ENCODE assay signal across 11 cellular contexts in the genomic region with DNA sequence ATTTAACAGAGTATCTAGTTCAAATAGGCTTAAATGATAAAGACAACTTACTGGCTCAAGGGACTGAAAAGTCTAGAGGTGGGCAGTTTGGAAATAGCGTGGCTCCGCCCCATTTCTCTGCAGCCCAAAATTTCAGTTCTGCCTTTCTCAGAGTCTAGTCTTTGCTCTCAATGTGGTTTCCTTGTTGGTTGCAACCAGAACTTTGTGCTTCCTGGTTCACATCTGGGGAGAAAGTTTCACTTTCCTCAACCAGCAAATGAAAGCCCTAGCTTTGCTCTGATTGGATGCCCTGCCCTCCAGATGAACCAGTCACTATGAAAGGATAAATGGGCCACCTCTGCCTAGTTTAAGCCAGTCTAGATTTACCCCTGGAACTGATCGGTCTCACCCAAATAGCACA. TPM values are rescaled to one million over a fixed set of nuclear protein-coding genes. Genes with fewer than 3 reads are reported as not detected.
DNase-seq lines count a peak whose midpoint lies in the region; ATAC-seq lines count a peak whose summit lies in the region.
"Had no signal": no experiment of that assay in that cellular context is flagged by ENCODE, and none has a peak within 500 bp of the region (broad histone marks: within the 10 kb centered on the region; RNA-seq: fewer than 3 reads in every experiment).

No MANE protein-coding gene starts in this region.

- H3K4me1 Mint-ChIP-seq in immature natural killer cell = peaks cover 7 to 13% of the 10 kb centered on the region in 2 donors

- DNase-seq in immature natural killer cell (peak; percentile 2 to 34 (median 3)), NCI-H2196 treated with DMSO at 0.1 percent for 48 hours (lab: John Stamatoyannopoulos, UW; ENCODE audit: unreplicated experiment) (no peak), NCI-H345 (lab: John Stamatoyannopoulos, UW) (no peak), NCI-H2029 (lab: John Stamatoyannopoulos, UW) (no peak)
- DNase-seq in stimulated activated CD4-positive, alpha-beta T cell treated with anti-CD3 and anti-CD28 coated beads, Interleukin-4, amount 100 ng/mL, for 1 hour = no peak
- DNase-seq: left cardiac atrium had no signal

- H3K9me3 Mint-ChIP-seq in immature natural killer cell = no peaks in the 10 kb centered on the region

- H3K4me3 Mint-ChIP-seq in immature natural killer cell = peak overlapping the region in 3 of 5 donors; percentile 33 to 76 (median 60)
- H3K4me3 Mint-ChIP-seq: T-helper 1 cell treated with Interleukin-12 subunit alpha and Interleukin-12 subunit beta and Interleukin-4 antibody, amounts not matched to agents 30 μg/mL and 1 μg/mL, for 36 hours had no signal

- peaks cover 1 to 4% (median 4%) of the 10 kb centered on the region in 3 donors for H3K27me3 Mint-ChIP-seq in immature natural killer cell (ENCODE audit: low read depth in 3 of 3)

- peaks cover 0 to 4% (median 0%) of the 10 kb centered on the region in 3 donors for H3K36me3 Mint-ChIP-seq in immature natural killer cell

- H3K27ac Mint-ChIP-seq in immature natural killer cell = peak overlapping the region in 4 of 6 donors; percentile 17 to 66 (median 58)
- H3K27ac Mint-ChIP-seq: T-helper 1 cell treated with Interleukin-12 subunit alpha and Interleukin-12 subunit beta and Interleukin-4 antibody, amounts not matched to agents 30 μg/mL and 1 μg/mL, for 36 hours had no signal

- peak; percentile 96 for ATAC-seq in GM18511 (IDR thresholded peaks at IDR 0.05; ENCODE audit: unreplicated experiment)
- ATAC-seq in GM21717 (IDR thresholded peaks at IDR 0.05; ENCODE audit: unreplicated experiment) = peak; percentile 93
- peak; percentile 88 for ATAC-seq in HG03575 (IDR thresholded peaks at IDR 0.05; ENCODE audit: extremely low read depth, insufficient number of reproducible peaks, low FRiP score, unreplicated experiment)

RNA-seq across cellular contexts. Expression of a gene that starts 14.9 kb away (rescaled TPM):
- under 1 TPM in 1 of 3 donors, not detected in 2; 0.09 TPM for polyA plus RNA-seq in immature natural killer cell

RNA-seq across cellular contexts. Expression of a gene that starts 19.9 kb away (rescaled TPM):
- polyA plus RNA-seq in immature natural killer cell = not detected
- polyA plus RNA-seq: cardiac muscle cell had no signal

Comparison
In these comparisons a context has a peak if more than half of its experiments do, and no peak if none do; other contexts are left out.
1. DNase-seq: peak in immature natural killer cell (3 of 3); none in NCI-H2196 treated with DMSO at 0.1 percent for 48 hours (single experiment), stimulated activated CD4-positive, alpha-beta T cell treated with anti-CD3 and anti-CD28 coated beads, Interleukin-4, amount 100 ng/mL, for 1 hour (single experiment), NCI-H345 (single experiment) and NCI-H2029 (single experiment).
2. Peak in every context shown above with its lines, with median percentiles within 50 percentile points of each other: ATAC-seq.